ENCODE assay signal across 11 cellular contexts in the genomic region with DNA sequence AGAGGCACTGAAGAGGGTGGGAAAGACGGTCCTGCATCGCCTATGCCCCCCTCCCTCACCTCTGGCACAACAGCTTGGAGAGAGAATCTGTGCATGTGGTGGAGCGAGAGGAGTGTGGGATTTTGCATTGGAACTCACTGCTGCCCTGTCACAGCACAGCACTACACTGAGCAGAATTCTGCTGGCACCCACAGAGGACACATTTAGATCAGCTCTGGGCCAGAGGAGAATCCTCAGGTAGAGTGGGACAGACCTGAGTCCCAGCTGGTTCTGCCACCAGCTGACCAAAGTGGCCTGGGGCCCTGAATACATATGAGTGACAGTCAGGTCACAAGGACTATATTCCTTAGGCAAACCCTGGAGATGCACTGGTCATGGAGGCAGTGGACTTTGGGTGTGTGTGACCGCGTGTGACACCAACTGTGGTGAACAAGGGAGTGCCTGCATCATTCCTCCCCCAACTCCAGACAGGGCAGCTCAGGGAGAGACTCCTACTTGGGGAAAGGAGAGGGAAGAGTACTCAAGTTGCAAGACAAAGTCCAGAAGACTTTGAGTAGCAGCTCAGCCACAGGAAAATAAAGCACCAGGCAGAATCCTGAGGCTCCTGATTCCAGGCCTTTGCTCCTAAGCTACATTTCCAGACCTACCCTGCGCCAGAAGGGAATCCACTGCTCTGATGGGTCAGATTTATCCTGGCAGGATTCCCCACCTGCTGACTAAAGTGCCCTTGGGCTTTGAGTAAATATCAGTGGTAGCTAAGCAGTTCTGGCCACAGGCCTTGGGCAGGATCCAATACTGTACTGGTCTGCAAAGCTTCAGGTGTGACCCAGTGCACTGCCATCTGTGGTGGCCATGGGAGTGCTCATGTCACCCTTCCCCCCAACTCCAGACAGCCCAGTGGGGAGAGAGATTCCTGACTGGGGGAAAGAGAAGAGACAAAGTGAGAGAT. TPM values are rescaled to one million over a fixed set of nuclear protein-coding genes. Genes with fewer than 3 reads are reported as not detected.
DNase-seq lines count a peak whose midpoint lies in the region; ATAC-seq and TF ChIP-seq lines count a peak whose summit lies in the region.
"Had no signal": no experiment of that assay in that cellular context is flagged by ENCODE, and none has a peak within 500 bp of the region (broad histone marks: within the 10 kb centered on the region; RNA-seq: fewer than 3 reads in every experiment).

No MANE protein-coding gene starts in this region.

- H4K20me1 ChIP-seq in PC-9 (ENCODE audit: insufficient read depth): no peaks in the 10 kb centered on the region

- DNase-seq in PC-9 (peak; percentile 58 to 62), heart right ventricle (peak; percentile 51 to 74), testis (peak; percentile 20), islet precursor cell (no peak)
- DNase-seq: activated CD4-positive, alpha-beta memory T cell treated with anti-CD3 and anti-CD28 coated beads for 36 hours; activated naive CD8-positive, alpha-beta T cell treated with anti-CD3 and anti-CD28 coated beads, Interleukin-2, amount 50 U/mL, for 24 hours; DND-41; erythroblast; NCI-H187 treated with DMSO at 0.1 percent for 48 hours had no signal

- H3K9me3 ChIP-seq in PC-9 (ENCODE audit: insufficient read depth, low read depth): no peaks in the 10 kb centered on the region
- peaks cover 0 to 9% (median 0%) of the 10 kb centered on the region in 11 donors for H3K9me3 ChIP-seq in heart right ventricle
- H3K9me3 ChIP-seq in testis: no peaks in the 10 kb centered on the region

- H3K4me1 ChIP-seq in PC-9 (replicated peaks; ENCODE audit: insufficient read depth) (peaks cover 12% of the 10 kb centered on the region), heart right ventricle (peaks cover 0 to 14% (median 0%) of the 10 kb centered on the region in 9 donors), testis (peaks cover 3% of the 10 kb centered on the region)

- H3K4me2 ChIP-seq in PC-9: 0 out of 2 replicates have a peak overlapping the region, but pooled peaks have one; percentile 23

- H3K27ac ChIP-seq in PC-9 (no peak overlapping the region), heart right ventricle (peak overlapping the region in 8 of 10 donors; percentile 46 to 78 (median 54)), testis (no peak overlapping the region)

- ATAC-seq in heart right ventricle (peak; percentile 82 to 96 (median 93)), HG02970 (IDR thresholded peaks at IDR 0.05; ENCODE audit: low FRiP score, unreplicated experiment) (no peak)
- ATAC-seq: activated naive CD8-positive, alpha-beta T cell treated with anti-CD3 and anti-CD28 coated beads, Interleukin-2, amount 50 U/mL, for 24 hours had no signal

- POLR2A ChIA-PET in PC-9 (lab: Charles Lee; ENCODE audit: unreplicated experiment): interaction anchor here (0.6 kb wide), 1 partner anchor 84 kb away, joined by 7 read pairs; no protein-coding TSS in a partner anchor

- H3K79me2 ChIP-seq in PC-9 (ENCODE audit: low read depth): no peaks in the 10 kb centered on the region

- CTCF ChIA-PET in PC-9 (lab: Charles Lee): interaction anchor here (0.5 to 1.3 kb wide), 3 partner anchors 11 to 44 kb away, joined by 4 to 8 read pairs (median 4); a partner anchor contains a TSS

- H3K4me3 ChIP-seq in PC-9: no peak overlapping the region
- H3K4me3 ChIP-seq in heart right ventricle: no peak overlapping the region
- H3K4me3 ChIP-seq in testis: no peak overlapping the region

- no peaks in the 10 kb centered on the region for H3K36me3 ChIP-seq in PC-9 (ENCODE audit: low read depth)
- H3K36me3 ChIP-seq in heart right ventricle: peaks cover 0 to 10% (median 0%) of the 10 kb centered on the region in 9 donors
- no peaks in the 10 kb centered on the region for H3K36me3 ChIP-seq in testis (ENCODE audit: low read depth, missing control alignments)

- WGBS in heart right ventricle, 2 donors: 65 to 74% methylated on average over 6 of the region's 6 CpGs
- 74 to 78% methylated on average over 5 to 6 of the region's 6 CpGs for WGBS in testis, 2 donors

- H2AFZ ChIP-seq in PC-9: no peak overlapping the region

- peaks cover 8% of the 10 kb centered on the region; the same call in 1 of the 2 replicates for H3F3A ChIP-seq in PC-9 (ENCODE audit: insufficient read depth, low read depth)

- no peaks in the 10 kb centered on the region for H3K27me3 ChIP-seq in PC-9 (ENCODE audit: insufficient read depth, low read depth)
- no peaks in the 10 kb centered on the region for H3K27me3 ChIP-seq in heart right ventricle
- H3K27me3 ChIP-seq in testis: no peaks in the 10 kb centered on the region

- no peak for TF ChIP-seq POLR2A in testis (IDR thresholded peaks at IDR 0.05)

- TF ChIP-seq CTCF in PC-9 (conservative IDR thresholded peaks at IDR 0.05): no peak
- TF ChIP-seq CTCF in heart right ventricle (IDR thresholded peaks at IDR 0.05): peak in 1 of 9 donors; percentile 13
- TF ChIP-seq CTCF in testis (IDR thresholded peaks at IDR 0.05): no peak

- intact Hi-C loops in PC-9 (cut with micrococcal nuclease; ENCODE audit: unreplicated experiment) (no loop called here), heart right ventricle (cut with DNase I) (loop anchor here in 2 of 10 donors (5.0 kb wide), 1 partner anchor 41 kb away; a partner anchor contains a TSS), testis (cut with DNase I; ENCODE audit: low total_unique reads) (no loop called here)

- H3K9me2 ChIP-seq in PC-9 (ENCODE audit: insufficient read depth): no peaks in the 10 kb centered on the region

- no TSS peak for BruUV-seq in PC-9 (replicated peaks; lab: Mats Ljungman, UMichigan)

RNA-seq across cellular contexts. Expression of a gene that starts 10.6 kb away (rescaled TPM):
- total RNA-seq in PC-9 (2021) (2.2 and 3.6 TPM in 2 replicates), heart right ventricle (10 to 100 TPM in 9 of 10 donors, 1 to 10 TPM in 1; 6.6 to 49.3 (median 30.0) TPM), testis (10 to 100 TPM; 10.6 to 13.4 TPM)
- polyA plus RNA-seq in heart right ventricle (10 to 100 TPM in 1 of 2 donors, 1 to 10 TPM in 1; 7.2 to 11.8 TPM), testis (ENCODE audit: insufficient read depth, low read depth, low replicate concordance) (4.9 TPM)

RNA-seq across cellular contexts. Expression of a gene that starts 32.4 kb away (rescaled TPM):
- total RNA-seq in PC-9 (2021): 0.18 and 0.59 TPM in 2 replicates
- under 1 TPM in 8 of 10 donors, not detected in 2; 0.07 to 0.33 (median 0.18) TPM for total RNA-seq in heart right ventricle
- under 1 TPM; 0.01 to 0.15 TPM for polyA plus RNA-seq in heart right ventricle
- total RNA-seq in testis: 10 to 100 TPM; 11.1 to 11.8 TPM
- 27.0 TPM for polyA plus RNA-seq in testis (ENCODE audit: insufficient read depth, low read depth, low replicate concordance)
- total RNA-seq: SK-MEL-5 had no signal

RNA-seq across cellular contexts. Expression of a gene that starts 35.6 kb away (rescaled TPM):
- total RNA-seq in PC-9 (2021) (9.9 and 10.8 TPM in 2 replicates), heart right ventricle (1 to 10 TPM; 5.9 to 9.1 (median 7.6) TPM), testis (10 to 100 TPM; 76.6 to 88.0 TPM)
- polyA plus RNA-seq in heart right ventricle (1 to 10 TPM; 4.3 to 5.4 TPM), testis (ENCODE audit: insufficient read depth, low read depth, low replicate concordance) (25.4 TPM)

RNA-seq across cellular contexts. Expression of a gene that starts 42.7 kb away (rescaled TPM):
- total RNA-seq in PC-9 (2021) (7.2 and 11.1 TPM in 2 replicates), heart right ventricle (100 to 1,000 TPM; 110 to 267 (median 158) TPM), testis (10 to 100 TPM; 34.8 to 74.6 TPM)
- polyA plus RNA-seq in heart right ventricle (10 to 100 TPM; 54.9 to 77.8 TPM), testis (ENCODE audit: insufficient read depth, low read depth, low replicate concordance) (26.0 TPM)

Comparison
In these comparisons a context has a peak if more than half of its experiments do, and no peak if none do; other contexts are left out.
1. H3K27ac ChIP-seq: peak in heart right ventricle (8 of 10); none in PC-9 (single experiment) and testis (0 of 2).